In the genomic region with DNA sequence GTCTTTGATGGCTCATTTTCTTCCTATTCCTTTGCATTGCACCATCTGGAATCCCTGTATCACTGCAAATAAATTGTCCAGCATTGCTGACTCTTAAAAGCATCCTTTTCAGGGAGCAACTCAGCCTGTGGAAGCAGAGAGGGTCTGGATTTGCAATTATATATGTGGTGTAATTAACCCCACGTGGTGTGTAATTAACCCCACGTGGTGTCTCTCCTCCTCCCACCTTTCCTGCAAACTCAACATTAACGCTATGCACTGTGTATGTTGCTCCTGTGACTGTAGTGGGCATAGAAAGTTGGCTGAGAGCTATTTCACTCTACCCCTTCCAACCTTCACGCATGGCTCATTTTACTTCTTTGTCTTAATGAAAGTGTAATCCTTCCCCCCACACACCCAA, we compare ENCODE assay signal across 34 cellular contexts.
"Had no signal": no experiment of that assay in that cellular context is flagged by ENCODE, and none has a peak within 500 bp of the region (broad histone marks: within the 10 kb centered on the region; RNA-seq: fewer than 3 reads in every experiment).

No MANE protein-coding gene starts in this region.

- H3K4me3 ChIP-seq: MG63 had no signal

- H3K9me3 ChIP-seq: MG63 had no signal

- DNase-seq: Kasumi-1, MG63, MM.1S, MV-4-11, NCI-H1048, NCI-H1092, NCI-H1092 treated with DMSO at 0.1 percent for 48 hours, NCI-H1105, NCI-H1105 treated with DMSO at 0.1 percent for 48 hours, NCI-H1417, NCI-H1417 treated with DMSO at 0.1 percent for 48 hours, NCI-H1436, NCI-H1436 treated with DMSO at 0.1 percent for 48 hours, NCI-H146, NCI-H1694, NCI-H1694 treated with DMSO at 0.1 percent for 48 hours, NCI-H187, NCI-H187 treated with DMSO at 0.1 percent for 48 hours, NCI-H1930, NCI-H2029, NCI-H2029 treated with DMSO at 0.1 percent for 48 hours, NCI-H2081, NCI-H2081 treated with DMSO at 0.1 percent for 48 hours, NCI-H2107, NCI-H2171, NCI-H2171 treated with DMSO at 0.1 percent for 48 hours, NCI-H2227 treated with DMSO at 0.1 percent for 48 hours, NCI-H226, NCI-H345, NCI-H446, NCI-H446 treated with DMSO at 0.1 percent for 48 hours, NCI-H510A, NCI-H510A treated with DMSO at 0.1 percent for 48 hours had no signal

- H3K27ac ChIP-seq: KMS-11 had no signal

- H3K36me3 ChIP-seq: MG63 had no signal

- H3K4me2 ChIP-seq: KMS-11 had no signal

- H3K27me3 ChIP-seq: MG63 had no signal

- H3K9ac ChIP-seq: KMS-11 had no signal
